Comparison of ENCODE assay signal across 1 cellular context in the genomic region with DNA sequence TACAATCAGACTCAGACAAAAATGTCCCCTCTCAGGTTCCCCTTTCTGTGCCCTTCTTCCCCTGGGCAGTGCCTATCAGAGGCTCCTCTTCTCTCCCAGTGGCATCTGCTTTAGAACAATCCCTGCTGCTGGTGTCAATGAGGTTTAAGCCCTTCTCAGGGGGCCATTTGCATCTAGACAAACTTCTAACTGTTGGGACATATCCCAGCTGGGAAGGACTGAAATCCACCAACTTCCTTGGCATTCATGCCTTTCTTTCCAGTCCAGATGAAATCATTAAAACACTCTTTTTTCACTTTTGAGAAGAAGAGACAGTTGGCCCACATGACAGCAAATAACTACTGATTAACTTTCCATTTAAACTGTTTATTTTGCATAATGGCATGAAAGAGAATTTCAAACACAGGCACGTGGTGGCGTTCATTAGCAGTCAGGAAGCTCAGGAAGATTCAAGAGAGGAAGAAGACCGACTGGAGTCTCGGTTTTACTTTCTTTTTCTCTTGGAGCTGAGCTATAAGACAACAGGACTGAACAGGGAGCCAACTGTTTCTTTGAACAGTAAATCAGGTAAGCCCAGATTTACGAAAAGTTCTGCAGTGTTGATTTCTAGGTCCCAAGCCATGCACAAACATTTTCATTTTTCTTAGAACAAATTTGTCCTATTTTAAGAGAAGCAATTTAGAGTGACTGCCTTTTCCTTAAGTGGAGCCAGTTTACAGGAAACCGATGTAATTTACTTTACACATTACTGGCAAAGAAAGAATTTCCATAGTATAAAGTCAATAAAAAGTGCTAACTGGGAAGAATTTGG.
A peak's percentile ranks its signal among the peaks of the same experiment; 100 is the strongest.
TF ChIP-seq lines count a peak whose summit lies in the region.

A gene (plus strand): TSS at position 488 of the 811 bp plus-strand sequence. CDS start 1,354 bp downstream, outside the sequence.

TF ChIP-seq in GM12878, 131 proteins besides CTCF, POLR2A, EP300 and RAD21 (continued from another document and continues in another):
- TF ChIP-seq NRF1 (conservative IDR thresholded peaks at IDR 0.05; ENCODE audit: low read depth, low read length) (no peak), ZNF207 (IDR thresholded peaks at IDR 0.05; ENCODE audit: borderline replicate concordance) (no peak), SUPT20H (IDR thresholded peaks at IDR 0.05; ENCODE audit: borderline replicate concordance, control insufficient read depth, low read depth, low read length) (no peak), CREB1 (IDR thresholded peaks at IDR 0.05; ENCODE audit: low read depth) (no peak), YY1 (IDR thresholded peaks at IDR 0.05; ENCODE audit: low read depth, low read length) (peak; percentile 46; the same call in 1 of the 2 replicates), TCF3 (IDR thresholded peaks at IDR 0.05; ENCODE audit: borderline replicate concordance, insufficient read depth, low read depth, low read length) (no peak), HDGF (IDR thresholded peaks at IDR 0.05) (no peak), BHLHE40 (IDR thresholded peaks at IDR 0.05; ENCODE audit: borderline replicate concordance in 1 of 2, low read depth in 2 of 2, low read length in 1 of 2) (peak; percentile 86 to 93), RBBP5 (conservative IDR thresholded peaks at IDR 0.05) (no peak; the same call in 1 of the 2 replicates), DPF2 (IDR thresholded peaks at IDR 0.05) (0 out of 2 replicates have a peak, but pooled peaks have one; percentile 25), CEBPB (IDR thresholded peaks at IDR 0.05; ENCODE audit: borderline replicate concordance in 1 of 2, low read depth in 2 of 2, low read length in 2 of 2) (no peak), KAT2A (conservative IDR thresholded peaks at IDR 0.05; ENCODE audit: control insufficient read depth, low read depth, low read length) (no peak), GATAD2B (conservative IDR thresholded peaks at IDR 0.05; ENCODE audit: low read depth) (no peak; the same call in 1 of the 2 replicates), SMAD1 (IDR thresholded peaks at IDR 0.05; ENCODE audit: low read depth, partially characterized antibody) (no peak), FOXK2 (IDR thresholded peaks at IDR 0.05) (no peak), TARDBP (IDR thresholded peaks at IDR 0.05; ENCODE audit: borderline replicate concordance) (no peak), SMC3 (IDR thresholded peaks at IDR 0.05; ENCODE audit: borderline replicate concordance, low read length) (peak; percentile 20; the same call in 1 of the 2 replicates), RB1 (IDR thresholded peaks at IDR 0.05; ENCODE audit: borderline replicate concordance) (no peak)
- TF ChIP-seq, protein P1, sequence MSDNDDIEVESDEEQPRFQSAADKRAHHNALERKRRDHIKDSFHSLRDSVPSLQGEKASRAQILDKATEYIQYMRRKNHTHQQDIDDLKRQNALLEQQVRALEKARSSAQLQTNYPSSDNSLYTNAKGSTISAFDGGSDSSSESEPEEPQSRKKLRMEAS (IDR thresholded peaks at IDR 0.05; ENCODE audit: low read depth, low read length), result peak; percentile 81; the same call in 1 of the 2 replicates
- TF ChIP-seq, protein P2, sequence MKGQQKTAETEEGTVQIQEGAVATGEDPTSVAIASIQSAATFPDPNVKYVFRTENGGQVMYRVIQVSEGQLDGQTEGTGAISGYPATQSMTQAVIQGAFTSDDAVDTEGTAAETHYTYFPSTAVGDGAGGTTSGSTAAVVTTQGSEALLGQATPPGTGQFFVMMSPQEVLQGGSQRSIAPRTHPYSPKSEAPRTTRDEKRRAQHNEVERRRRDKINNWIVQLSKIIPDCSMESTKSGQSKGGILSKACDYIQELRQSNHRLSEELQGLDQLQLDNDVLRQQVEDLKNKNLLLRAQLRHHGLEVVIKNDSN (IDR thresholded peaks at IDR 0.05; ENCODE audit: borderline replicate concordance, extremely low read length, insufficient read depth, low read depth, low read length), result peak; percentile 39
- TF ChIP-seq, protein P3, sequence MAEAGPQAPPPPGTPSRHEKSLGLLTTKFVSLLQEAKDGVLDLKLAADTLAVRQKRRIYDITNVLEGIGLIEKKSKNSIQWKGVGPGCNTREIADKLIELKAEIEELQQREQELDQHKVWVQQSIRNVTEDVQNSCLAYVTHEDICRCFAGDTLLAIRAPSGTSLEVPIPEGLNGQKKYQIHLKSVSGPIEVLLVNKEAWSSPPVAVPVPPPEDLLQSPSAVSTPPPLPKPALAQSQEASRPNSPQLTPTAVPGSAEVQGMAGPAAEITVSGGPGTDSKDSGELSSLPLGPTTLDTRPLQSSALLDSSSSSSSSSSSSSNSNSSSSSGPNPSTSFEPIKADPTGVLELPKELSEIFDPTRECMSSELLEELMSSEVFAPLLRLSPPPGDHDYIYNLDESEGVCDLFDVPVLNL (IDR thresholded peaks at IDR 0.05; ENCODE audit: low read depth, low read length), result no peak
- TF ChIP-seq, protein P4, sequence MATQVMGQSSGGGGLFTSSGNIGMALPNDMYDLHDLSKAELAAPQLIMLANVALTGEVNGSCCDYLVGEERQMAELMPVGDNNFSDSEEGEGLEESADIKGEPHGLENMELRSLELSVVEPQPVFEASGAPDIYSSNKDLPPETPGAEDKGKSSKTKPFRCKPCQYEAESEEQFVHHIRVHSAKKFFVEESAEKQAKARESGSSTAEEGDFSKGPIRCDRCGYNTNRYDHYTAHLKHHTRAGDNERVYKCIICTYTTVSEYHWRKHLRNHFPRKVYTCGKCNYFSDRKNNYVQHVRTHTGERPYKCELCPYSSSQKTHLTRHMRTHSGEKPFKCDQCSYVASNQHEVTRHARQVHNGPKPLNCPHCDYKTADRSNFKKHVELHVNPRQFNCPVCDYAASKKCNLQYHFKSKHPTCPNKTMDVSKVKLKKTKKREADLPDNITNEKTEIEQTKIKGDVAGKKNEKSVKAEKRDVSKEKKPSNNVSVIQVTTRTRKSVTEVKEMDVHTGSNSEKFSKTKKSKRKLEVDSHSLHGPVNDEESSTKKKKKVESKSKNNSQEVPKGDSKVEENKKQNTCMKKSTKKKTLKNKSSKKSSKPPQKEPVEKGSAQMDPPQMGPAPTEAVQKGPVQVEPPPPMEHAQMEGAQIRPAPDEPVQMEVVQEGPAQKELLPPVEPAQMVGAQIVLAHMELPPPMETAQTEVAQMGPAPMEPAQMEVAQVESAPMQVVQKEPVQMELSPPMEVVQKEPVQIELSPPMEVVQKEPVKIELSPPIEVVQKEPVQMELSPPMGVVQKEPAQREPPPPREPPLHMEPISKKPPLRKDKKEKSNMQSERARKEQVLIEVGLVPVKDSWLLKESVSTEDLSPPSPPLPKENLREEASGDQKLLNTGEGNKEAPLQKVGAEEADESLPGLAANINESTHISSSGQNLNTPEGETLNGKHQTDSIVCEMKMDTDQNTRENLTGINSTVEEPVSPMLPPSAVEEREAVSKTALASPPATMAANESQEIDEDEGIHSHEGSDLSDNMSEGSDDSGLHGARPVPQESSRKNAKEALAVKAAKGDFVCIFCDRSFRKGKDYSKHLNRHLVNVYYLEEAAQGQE (IDR thresholded peaks at IDR 0.05; ENCODE audit: low read depth, low read length), result no peak
- TF ChIP-seq, protein P5, sequence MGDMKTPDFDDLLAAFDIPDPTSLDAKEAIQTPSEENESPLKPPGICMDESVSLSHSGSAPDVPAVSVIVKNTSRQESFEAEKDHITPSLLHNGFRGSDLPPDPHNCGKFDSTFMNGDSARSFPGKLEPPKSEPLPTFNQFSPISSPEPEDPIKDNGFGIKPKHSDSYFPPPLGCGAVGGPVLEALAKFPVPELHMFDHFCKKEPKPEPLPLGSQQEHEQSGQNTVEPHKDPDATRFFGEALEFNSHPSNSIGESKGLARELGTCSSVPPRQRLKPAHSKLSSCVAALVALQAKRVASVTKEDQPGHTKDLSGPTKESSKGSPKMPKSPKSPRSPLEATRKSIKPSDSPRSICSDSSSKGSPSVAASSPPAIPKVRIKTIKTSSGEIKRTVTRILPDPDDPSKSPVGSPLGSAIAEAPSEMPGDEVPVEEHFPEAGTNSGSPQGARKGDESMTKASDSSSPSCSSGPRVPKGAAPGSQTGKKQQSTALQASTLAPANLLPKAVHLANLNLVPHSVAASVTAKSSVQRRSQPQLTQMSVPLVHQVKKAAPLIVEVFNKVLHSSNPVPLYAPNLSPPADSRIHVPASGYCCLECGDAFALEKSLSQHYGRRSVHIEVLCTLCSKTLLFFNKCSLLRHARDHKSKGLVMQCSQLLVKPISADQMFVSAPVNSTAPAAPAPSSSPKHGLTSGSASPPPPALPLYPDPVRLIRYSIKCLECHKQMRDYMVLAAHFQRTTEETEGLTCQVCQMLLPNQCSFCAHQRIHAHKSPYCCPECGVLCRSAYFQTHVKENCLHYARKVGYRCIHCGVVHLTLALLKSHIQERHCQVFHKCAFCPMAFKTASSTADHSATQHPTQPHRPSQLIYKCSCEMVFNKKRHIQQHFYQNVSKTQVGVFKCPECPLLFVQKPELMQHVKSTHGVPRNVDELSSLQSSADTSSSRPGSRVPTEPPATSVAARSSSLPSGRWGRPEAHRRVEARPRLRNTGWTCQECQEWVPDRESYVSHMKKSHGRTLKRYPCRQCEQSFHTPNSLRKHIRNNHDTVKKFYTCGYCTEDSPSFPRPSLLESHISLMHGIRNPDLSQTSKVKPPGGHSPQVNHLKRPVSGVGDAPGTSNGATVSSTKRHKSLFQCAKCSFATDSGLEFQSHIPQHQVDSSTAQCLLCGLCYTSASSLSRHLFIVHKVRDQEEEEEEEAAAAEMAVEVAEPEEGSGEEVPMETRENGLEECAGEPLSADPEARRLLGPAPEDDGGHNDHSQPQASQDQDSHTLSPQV (IDR thresholded peaks at IDR 0.05), result no peak
- TF ChIP-seq, protein P6, sequence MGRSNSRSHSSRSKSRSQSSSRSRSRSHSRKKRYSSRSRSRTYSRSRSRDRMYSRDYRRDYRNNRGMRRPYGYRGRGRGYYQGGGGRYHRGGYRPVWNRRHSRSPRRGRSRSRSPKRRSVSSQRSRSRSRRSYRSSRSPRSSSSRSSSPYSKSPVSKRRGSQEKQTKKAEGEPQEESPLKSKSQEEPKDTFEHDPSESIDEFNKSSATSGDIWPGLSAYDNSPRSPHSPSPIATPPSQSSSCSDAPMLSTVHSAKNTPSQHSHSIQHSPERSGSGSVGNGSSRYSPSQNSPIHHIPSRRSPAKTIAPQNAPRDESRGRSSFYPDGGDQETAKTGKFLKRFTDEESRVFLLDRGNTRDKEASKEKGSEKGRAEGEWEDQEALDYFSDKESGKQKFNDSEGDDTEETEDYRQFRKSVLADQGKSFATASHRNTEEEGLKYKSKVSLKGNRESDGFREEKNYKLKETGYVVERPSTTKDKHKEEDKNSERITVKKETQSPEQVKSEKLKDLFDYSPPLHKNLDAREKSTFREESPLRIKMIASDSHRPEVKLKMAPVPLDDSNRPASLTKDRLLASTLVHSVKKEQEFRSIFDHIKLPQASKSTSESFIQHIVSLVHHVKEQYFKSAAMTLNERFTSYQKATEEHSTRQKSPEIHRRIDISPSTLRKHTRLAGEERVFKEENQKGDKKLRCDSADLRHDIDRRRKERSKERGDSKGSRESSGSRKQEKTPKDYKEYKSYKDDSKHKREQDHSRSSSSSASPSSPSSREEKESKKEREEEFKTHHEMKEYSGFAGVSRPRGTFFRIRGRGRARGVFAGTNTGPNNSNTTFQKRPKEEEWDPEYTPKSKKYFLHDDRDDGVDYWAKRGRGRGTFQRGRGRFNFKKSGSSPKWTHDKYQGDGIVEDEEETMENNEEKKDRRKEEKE (IDR thresholded peaks at IDR 0.05), result no peak
- TF ChIP-seq, protein P7, sequence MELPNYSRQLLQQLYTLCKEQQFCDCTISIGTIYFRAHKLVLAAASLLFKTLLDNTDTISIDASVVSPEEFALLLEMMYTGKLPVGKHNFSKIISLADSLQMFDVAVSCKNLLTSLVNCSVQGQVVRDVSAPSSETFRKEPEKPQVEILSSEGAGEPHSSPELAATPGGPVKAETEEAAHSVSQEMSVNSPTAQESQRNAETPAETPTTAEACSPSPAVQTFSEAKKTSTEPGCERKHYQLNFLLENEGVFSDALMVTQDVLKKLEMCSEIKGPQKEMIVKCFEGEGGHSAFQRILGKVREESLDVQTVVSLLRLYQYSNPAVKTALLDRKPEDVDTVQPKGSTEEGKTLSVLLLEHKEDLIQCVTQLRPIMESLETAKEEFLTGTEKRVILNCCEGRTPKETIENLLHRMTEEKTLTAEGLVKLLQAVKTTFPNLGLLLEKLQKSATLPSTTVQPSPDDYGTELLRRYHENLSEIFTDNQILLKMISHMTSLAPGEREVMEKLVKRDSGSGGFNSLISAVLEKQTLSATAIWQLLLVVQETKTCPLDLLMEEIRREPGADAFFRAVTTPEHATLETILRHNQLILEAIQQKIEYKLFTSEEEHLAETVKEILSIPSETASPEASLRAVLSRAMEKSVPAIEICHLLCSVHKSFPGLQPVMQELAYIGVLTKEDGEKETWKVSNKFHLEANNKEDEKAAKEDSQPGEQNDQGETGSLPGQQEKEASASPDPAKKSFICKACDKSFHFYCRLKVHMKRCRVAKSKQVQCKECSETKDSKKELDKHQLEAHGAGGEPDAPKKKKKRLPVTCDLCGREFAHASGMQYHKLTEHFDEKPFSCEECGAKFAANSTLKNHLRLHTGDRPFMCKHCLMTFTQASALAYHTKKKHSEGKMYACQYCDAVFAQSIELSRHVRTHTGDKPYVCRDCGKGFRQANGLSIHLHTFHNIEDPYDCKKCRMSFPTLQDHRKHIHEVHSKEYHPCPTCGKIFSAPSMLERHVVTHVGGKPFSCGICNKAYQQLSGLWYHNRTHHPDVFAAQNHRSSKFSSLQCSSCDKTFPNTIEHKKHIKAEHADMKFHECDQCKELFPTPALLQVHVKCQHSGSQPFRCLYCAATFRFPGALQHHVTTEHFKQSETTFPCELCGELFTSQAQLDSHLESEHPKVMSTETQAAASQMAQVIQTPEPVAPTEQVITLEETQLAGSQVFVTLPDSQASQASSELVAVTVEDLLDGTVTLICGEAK (IDR thresholded peaks at IDR 0.05; ENCODE audit: borderline replicate concordance), result no peak; the same call in 1 of the 2 replicates
- TF ChIP-seq, protein P8, sequence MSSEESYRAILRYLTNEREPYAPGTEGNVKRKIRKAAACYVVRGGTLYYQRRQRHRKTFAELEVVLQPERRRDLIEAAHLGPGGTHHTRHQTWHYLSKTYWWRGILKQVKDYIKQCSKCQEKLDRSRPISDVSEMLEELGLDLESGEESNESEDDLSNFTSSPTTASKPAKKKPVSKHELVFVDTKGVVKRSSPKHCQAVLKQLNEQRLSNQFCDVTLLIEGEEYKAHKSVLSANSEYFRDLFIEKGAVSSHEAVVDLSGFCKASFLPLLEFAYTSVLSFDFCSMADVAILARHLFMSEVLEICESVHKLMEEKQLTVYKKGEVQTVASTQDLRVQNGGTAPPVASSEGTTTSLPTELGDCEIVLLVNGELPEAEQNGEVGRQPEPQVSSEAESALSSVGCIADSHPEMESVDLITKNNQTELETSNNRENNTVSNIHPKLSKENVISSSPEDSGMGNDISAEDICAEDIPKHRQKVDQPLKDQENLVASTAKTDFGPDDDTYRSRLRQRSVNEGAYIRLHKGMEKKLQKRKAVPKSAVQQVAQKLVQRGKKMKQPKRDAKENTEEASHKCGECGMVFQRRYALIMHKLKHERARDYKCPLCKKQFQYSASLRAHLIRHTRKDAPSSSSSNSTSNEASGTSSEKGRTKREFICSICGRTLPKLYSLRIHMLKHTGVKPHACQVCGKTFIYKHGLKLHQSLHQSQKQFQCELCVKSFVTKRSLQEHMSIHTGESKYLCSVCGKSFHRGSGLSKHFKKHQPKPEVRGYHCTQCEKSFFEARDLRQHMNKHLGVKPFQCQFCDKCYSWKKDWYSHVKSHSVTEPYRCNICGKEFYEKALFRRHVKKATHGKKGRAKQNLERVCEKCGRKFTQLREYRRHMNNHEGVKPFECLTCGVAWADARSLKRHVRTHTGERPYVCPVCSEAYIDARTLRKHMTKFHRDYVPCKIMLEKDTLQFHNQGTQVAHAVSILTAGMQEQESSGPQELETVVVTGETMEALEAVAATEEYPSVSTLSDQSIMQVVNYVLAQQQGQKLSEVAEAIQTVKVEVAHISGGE (CRISPR knock-in tag; IDR thresholded peaks at IDR 0.05), result no peak
- TF ChIP-seq, protein P9, sequence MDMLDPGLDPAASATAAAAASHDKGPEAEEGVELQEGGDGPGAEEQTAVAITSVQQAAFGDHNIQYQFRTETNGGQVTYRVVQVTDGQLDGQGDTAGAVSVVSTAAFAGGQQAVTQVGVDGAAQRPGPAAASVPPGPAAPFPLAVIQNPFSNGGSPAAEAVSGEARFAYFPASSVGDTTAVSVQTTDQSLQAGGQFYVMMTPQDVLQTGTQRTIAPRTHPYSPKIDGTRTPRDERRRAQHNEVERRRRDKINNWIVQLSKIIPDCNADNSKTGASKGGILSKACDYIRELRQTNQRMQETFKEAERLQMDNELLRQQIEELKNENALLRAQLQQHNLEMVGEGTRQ (IDR thresholded peaks at IDR 0.05; ENCODE audit: borderline replicate concordance, low read depth, low read length), result peak; percentile 67
